In the genomic region with DNA sequence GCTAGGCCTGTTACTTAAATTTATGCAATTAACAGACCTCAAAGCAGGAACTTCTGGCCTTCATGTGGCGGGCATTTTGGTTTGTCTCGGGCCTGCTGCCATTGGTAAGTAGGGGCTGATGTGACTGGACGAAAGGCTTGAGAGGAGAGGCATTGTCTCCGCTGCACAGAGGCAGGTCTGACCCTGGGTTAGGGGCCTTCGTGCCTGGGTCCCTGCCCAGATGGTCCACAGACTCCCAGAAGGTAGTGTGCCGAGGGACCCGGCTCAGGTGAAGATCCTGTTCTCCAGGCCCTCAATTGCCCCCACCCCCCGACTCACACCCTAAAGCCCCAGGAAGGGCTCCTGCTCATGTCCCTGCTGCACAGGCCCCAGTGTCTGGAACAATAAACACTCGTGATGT, we compare ENCODE assay signal across 28 cellular contexts.
"Had no signal": no experiment of that assay in that cellular context is flagged by ENCODE, and none has a peak within 500 bp of the region (broad histone marks: within the 10 kb centered on the region; RNA-seq: fewer than 3 reads in every experiment).

No MANE protein-coding gene starts in this region.

- H3K36me3 Mint-ChIP-seq: mesothelial cell of epicardium, naive B cell had no signal

- H3K27me3 ChIP-seq: esophagus squamous epithelium, gastrocnemius medialis, heart right ventricle, left lung had no signal

- H3K4me1 ChIP-seq: esophagus squamous epithelium, gastrocnemius medialis, heart right ventricle, left lung, lower lobe of right lung had no signal

- H3K4me3 Mint-ChIP-seq: dendritic cell treated with granulocyte-macrophage colony-stimulating factor and Interleukin-4, amounts not matched to agents 40 ng/mL and 50 ng/mL, for 4 days; effector memory CD8-positive, alpha-beta T cell; endodermal cell; mesothelial cell of epicardium; naive B cell had no signal

- H3K36me3 ChIP-seq: esophagus squamous epithelium, gastrocnemius medialis, heart right ventricle, left lung, lower lobe of right lung had no signal

- H3K27ac Mint-ChIP-seq: dendritic cell treated with granulocyte-macrophage colony-stimulating factor and Interleukin-4, amounts not matched to agents 40 ng/mL and 50 ng/mL, for 4 days; effector memory CD8-positive, alpha-beta T cell; endodermal cell; mesothelial cell of epicardium; naive B cell had no signal

- H3K4me1 Mint-ChIP-seq: mesothelial cell of epicardium, naive B cell had no signal

- DNase-seq: effector CD8-positive, alpha-beta T cell; effector memory CD8-positive, alpha-beta T cell; endodermal cell; erythroblast; esophagus squamous epithelium; foreskin fibroblast; foreskin melanocyte; gastrocnemius medialis; glutamatergic neuron; head of caudate nucleus; heart right ventricle; hippocampal formation; kidney glomerular epithelial cell; left lung; left ventricle myocardium superior; lower lobe of right lung; mesenchymal stem cell; naive B cell had no signal

- H3K27ac ChIP-seq: coronary artery, epithelial cell of prostate, esophagus squamous epithelium, gastrocnemius medialis, heart right ventricle, left lung, lower lobe of right lung had no signal

- H3K9me3 ChIP-seq: gastrocnemius medialis, lower lobe of right lung, mucosa of descending colon had no signal

- FAIRE-seq: colon, endometrium, islet of Langerhans, keratinocyte had no signal

- ATAC-seq: effector memory CD8-positive, alpha-beta T cell; esophagus mucosa; gastrocnemius medialis; heart right ventricle; left lung; left ventricle myocardium superior; lower lobe of right lung; mucosa of descending colon had no signal

- H3K4me3 ChIP-seq: coronary artery, esophagus squamous epithelium, gastrocnemius medialis, heart right ventricle, left lung, lower lobe of right lung, mucosa of descending colon had no signal

- H3K27me3 Mint-ChIP-seq: dendritic cell treated with granulocyte-macrophage colony-stimulating factor and Interleukin-4, amounts not matched to agents 40 ng/mL and 50 ng/mL, for 4 days; effector memory CD8-positive, alpha-beta T cell; naive B cell had no signal
